ENCODE assay signal across 11 cellular contexts in genomic region chr5:23506329-23507236, GRCh38. TPM values are rescaled to one million over a fixed set of nuclear protein-coding genes. Genes with fewer than 3 reads are reported as not detected.
DNase-seq lines count a peak whose midpoint lies in the region; ATAC-seq, FAIRE-seq and TF ChIP-seq lines count a peak whose summit lies in the region.
"Had no signal": no experiment of that assay in that cellular context is flagged by ENCODE, and none has a peak within 500 bp of the region (broad histone marks: within the 10 kb centered on the region; RNA-seq: fewer than 3 reads in every experiment).

No MANE protein-coding gene starts in this region.

- H4K20me1 ChIP-seq in K562 (replicated peaks; ENCODE audit: control insufficient read depth, insufficient read depth, low read length), result no peaks in the 10 kb centered on the region

- intact Hi-C loops in K562 (cut with micrococcal nuclease), result no loop called here

- TF ChIP-seq EP300 in K562 (IDR thresholded peaks at IDR 0.05; ENCODE audit: low read length), result no peak

- no peaks in the 10 kb centered on the region for H3K27me3 ChIP-seq in K562 (ENCODE audit: control insufficient read depth in 2 of 2, insufficient read depth in 2 of 2, low read length in 2 of 2)
- H3K27me3 ChIP-seq: thyroid gland had no signal

- no peaks in the 10 kb centered on the region for H3K36me3 ChIP-seq in K562 (ENCODE audit: control insufficient read depth, insufficient read depth, low read length)
- H3K36me3 ChIP-seq: thyroid gland had no signal

- no peaks in the 10 kb centered on the region for H3K36me3 Mint-ChIP-seq in memory B cell

- peaks cover 6% of the 10 kb centered on the region for H3K9me3 Mint-ChIP-seq in memory B cell

- CTCF ChIA-PET in GM10248 (lab: Yijun Ruan, JAX), result no interaction called here
- CTCF ChIA-PET in K562 (lab: Yijun Ruan, JAX; ENCODE audit: low intra/inter-chr PET ratio), result no interaction called here

- no peak overlapping the region for H3K4me3 ChIP-seq in K562
- H3K4me3 ChIP-seq: thyroid gland had no signal

- in situ Hi-C loops in K562 (cut with MboI), result no loop called here

- H3K27ac ChIP-seq in K562 (ENCODE audit: extremely low read depth, low read depth, low read length), result no peak overlapping the region
- H3K27ac ChIP-seq: thyroid gland had no signal

- H3K9ac ChIP-seq in K562 (ENCODE audit: insufficient read depth in 1 of 2, low read depth in 2 of 2, low read length in 2 of 2), result no peak overlapping the region

- no peaks in the 10 kb centered on the region for H3K4me1 ChIP-seq in K562 (replicated peaks in 1 of 2; ENCODE audit: control insufficient read depth in 2 of 2, insufficient read depth in 2 of 2, low read length in 2 of 2)
- H3K4me1 ChIP-seq: thyroid gland had no signal

- no peak overlapping the region for H3K4me2 ChIP-seq in K562 (ENCODE audit: insufficient read depth, low read length)

- no TSS peak for BruUV-seq in K562 (replicated peaks; lab: Mats Ljungman, UMichigan)

- 7% methylated on average over 22 of the region's 23 CpGs for WGBS in K562 (ENCODE audit: insufficient coverage, low coverage, missing lambda C conversion rate)

- no peaks in the 10 kb centered on the region for H3K9me3 ChIP-seq in K562 (replicated peaks; ENCODE audit: control insufficient read depth, insufficient read depth, low read depth, low read length)
- H3K9me3 ChIP-seq: thyroid gland had no signal

- no peaks in the 10 kb centered on the region for H3K27me3 Mint-ChIP-seq in memory B cell

- no peak for FAIRE-seq in K562 (lab: Jason Lieb, UNC)

- no peak overlapping the region for H3K27ac Mint-ChIP-seq in memory B cell

- no peak overlapping the region for H2AFZ ChIP-seq in K562 (ENCODE audit: low read depth, low read length)

- POLR2A ChIA-PET in GM10248 (lab: Yijun Ruan, JAX), result no interaction called here
- POLR2A ChIA-PET in K562 (lab: Yijun Ruan, JAX), result no interaction called here

- no peaks in the 10 kb centered on the region for H3K9me1 ChIP-seq in K562 (ENCODE audit: control insufficient read depth, insufficient read depth, low read length)

- TF ChIP-seq CTCF in GM10248 (IDR thresholded peaks at IDR 0.05; ENCODE audit: control extremely low read depth, extremely low read depth, low read depth, missing control alignments) (peak; percentile 1), K562 (IDR thresholded peaks at IDR 0.05 in 2 of 3, conservative IDR thresholded peaks at IDR 0.05 in 1 of 3; ENCODE audit: insufficient read depth in 2 of 3, low read depth in 1 of 3, low read length in 3 of 3) (no peak)

- peak; percentile 27 to 36 for TF ChIP-seq RAD21 in K562 (CRISPR knock-in tag; conservative IDR thresholded peaks at IDR 0.05 in 1 of 2, IDR thresholded peaks at IDR 0.05 in 1 of 2)

- no peaks in the 10 kb centered on the region for H3K79me2 ChIP-seq in K562 (ENCODE audit: control insufficient read depth, insufficient read depth, low read length)

- DNase-seq in GM10248 (ENCODE audit: extremely low spot score), result no peak
- DNase-seq in NCI-H187 treated with DMSO at 0.1 percent for 48 hours (lab: John Stamatoyannopoulos, UW), result peak; percentile 20
- peak in 1 of 4 experiments; percentile 3 for DNase-seq in K562 (ENCODE audit: extremely low read depth in 1 of 4, low spot score in 3 of 4)
- DNase-seq in memory B cell (ENCODE audit: low spot score in 2 of 2), result no peak
- DNase-seq in NCI-H1694 (lab: John Stamatoyannopoulos, UW), result no peak
- no peak for DNase-seq in germinal center (ENCODE audit: low spot score)
- DNase-seq: activated naive CD4-positive, alpha-beta T cell treated with Interleukin-2 at 50 U/mL for 16 hours had no signal

- no peak; the same call in 2 of the 3 replicates for ATAC-seq in K562
- peak; percentile 38 for ATAC-seq in memory B cell (ENCODE audit: low read depth)
- ATAC-seq in GM19397 (IDR thresholded peaks at IDR 0.05; ENCODE audit: unreplicated experiment), result no peak
- no peak for ATAC-seq in HG03045 (IDR thresholded peaks at IDR 0.05; ENCODE audit: unreplicated experiment)

- no peak overlapping the region for H3K4me3 Mint-ChIP-seq in memory B cell

- no peaks in the 10 kb centered on the region for H3K4me1 Mint-ChIP-seq in memory B cell

- TF ChIP-seq POLR2A in K562 (conservative IDR thresholded peaks at IDR 0.05), result no peak

TF ChIP-seq in K562, 482 proteins besides CTCF, POLR2A, EP300 and RAD21:
- TF ChIP-seq EZH2 (IDR thresholded peaks at IDR 0.05; ENCODE audit: borderline replicate concordance, low read depth, low read length), result no peak
- TF ChIP-seq SP1 (CRISPR knock-in tag; IDR thresholded peaks at IDR 0.05), result no peak
- no peak for TF ChIP-seq CTBP1 (IDR thresholded peaks at IDR 0.05; ENCODE audit: borderline replicate concordance)
- no peak for TF ChIP-seq ETS2 (tag; IDR thresholded peaks at IDR 0.05; ENCODE audit: borderline replicate concordance, poor library complexity, severe bottlenecking)
- TF ChIP-seq ZNF445 (CRISPR knock-in tag; IDR thresholded peaks at IDR 0.05; ENCODE audit: low read depth), result no peak
TF ChIP-seq in K562: peak in this region for 0.

RNA-seq across cellular contexts. Expression of gene PRDM9, which starts 0.8 kb away (rescaled TPM):
- 0.39 and 0.46 TPM in 2 replicates for total RNA-seq in K562 (2011; cell fraction: chromatin; rRNA removed; ENCODE audit: low replicate concordance)
- total RNA-seq in K562 (2011; cell fraction: nucleolus; rRNA removed), result 0.33 and 0.39 TPM in 2 replicates
- total RNA-seq in K562 (2011; cell fraction: nucleoplasm; rRNA removed), result 0.15 TPM in 2 replicates
- total RNA-seq in K562 (2014; rRNA removed) (0.41 TPM in 2 replicates), K562 (2014; rRNA removed; fragmentation: Illumina TruSeq; extraction: Trizol) (0.51 and 0.83 TPM in 2 replicates), K562 (2015; rRNA removed; fragmentation: Illumina TruSeq; extraction: Trizol) (0.30 and 0.47 TPM in 2 replicates), K562 (2021) (0.33 and 0.47 TPM in 2 replicates)
- polyA plus RNA-seq in K562 (2011; rRNA removed) (0.32 and 1.0 TPM in 2 replicates), K562 (2014; fragmentation: Illumina TruSeq; extraction: Trizol) (1.0 TPM in 2 replicates), K562 (2014; fragmentation: Nextera tagmentation; extraction: Ambion mirVana) (under 1 TPM; 0.03 to 0.04 TPM), K562 (2014; rRNA removed) (0.49 and 1.2 TPM in 2 replicates)
- polyA plus RNA-seq in K562 (2011; cell fraction: cytosol; rRNA removed), result 0.12 and 0.52 TPM in 2 replicates
- polyA plus RNA-seq in K562 (2011; cell fraction: nucleus; rRNA removed), result 0.41 and 2.2 TPM in 2 replicates
- polyA plus RNA-seq in K562 (2012), result 0.68 and 2.4 TPM in 2 replicates
- polyA minus RNA-seq in K562 (2011; rRNA and poly(A)+ RNA removed), result 0.30 and 0.84 TPM in 2 replicates
- polyA minus RNA-seq in K562 (2011; cell fraction: cytosol; rRNA and poly(A)+ RNA removed), result not detected in 2 replicates
- 0.11 and 0.54 TPM in 2 replicates for polyA minus RNA-seq in K562 (2011; cell fraction: nucleus; rRNA and poly(A)+ RNA removed)
- total RNA-seq: mononuclear cell, thyroid gland had no signal
